In genomic region chr11:48029686-48030279, GRCh38 we compare ENCODE assay signal across 15 cellular contexts. TPM values are rescaled to one million over a fixed set of nuclear protein-coding genes. Genes with fewer than 3 reads are reported as not detected.
DNase-seq lines count a peak whose midpoint lies in the region; ATAC-seq and TF ChIP-seq lines count a peak whose summit lies in the region.
"Had no signal": no experiment of that assay in that cellular context is flagged by ENCODE, and none has a peak within 500 bp of the region (broad histone marks: within the 10 kb centered on the region; RNA-seq: fewer than 3 reads in every experiment).

No MANE protein-coding gene starts in this region.

- peak overlapping the region in 2 of 10 experiments; percentile 18 to 31; a peak in 3 of 20 replicates for H3K4me3 ChIP-seq in BLaER1 treated with 17β-estradiol and CSF1 and Interleukin-3, amounts not matched to agents 10 nM and 100 nM
- H3K4me3 ChIP-seq in HAP-1, result no peak overlapping the region
- H3K4me3 ChIP-seq: suprapubic skin had no signal

- H3K36me3 ChIP-seq in BLaER1 treated with 17β-estradiol and CSF1 and Interleukin-3, amounts not matched to agents 10 nM and 100 nM, result peaks cover 0 to 69% (median 3%) of the 10 kb centered on the region in 11 experiments; a peak in 10 of 22 replicates
- no peaks in the 10 kb centered on the region for H3K36me3 ChIP-seq in HAP-1 (replicated peaks)
- H3K36me3 ChIP-seq: heart left ventricle, suprapubic skin had no signal

- H3K9me3 Mint-ChIP-seq in activated CD8-positive, alpha-beta T cell treated with anti-CD3 and anti-CD28 coated beads for 36 hours, result no peaks in the 10 kb centered on the region
- no peaks in the 10 kb centered on the region for H3K9me3 Mint-ChIP-seq in naive thymus-derived CD8-positive, alpha-beta T cell
- H3K9me3 Mint-ChIP-seq in WTC11, result no peaks in the 10 kb centered on the region

- H3K27ac ChIP-seq in BLaER1 treated with 17β-estradiol and CSF1 and Interleukin-3, amounts not matched to agents 10 nM and 100 nM, result peak overlapping the region in 6 of 11 experiments; percentile 9 to 85 (median 80); a peak in 11 of 22 replicates
- H3K27ac ChIP-seq: parathyroid adenoma, RWPE1 had no signal

- peak overlapping the region; percentile 26 for H3K27ac Mint-ChIP-seq in activated CD8-positive, alpha-beta T cell treated with anti-CD3 and anti-CD28 coated beads for 36 hours
- H3K27ac Mint-ChIP-seq in naive thymus-derived CD8-positive, alpha-beta T cell, result peak overlapping the region in 8 of 10 donors; percentile 12 to 93 (median 57)
- no peak overlapping the region for H3K27ac Mint-ChIP-seq in WTC11

- peak overlapping the region in 7 of 11 experiments; percentile 11 to 99 (median 94); a peak in 13 of 22 replicates for H3K4me2 ChIP-seq in BLaER1 treated with 17β-estradiol and CSF1 and Interleukin-3, amounts not matched to agents 10 nM and 100 nM

- H3K27me3 ChIP-seq in BLaER1 treated with 17β-estradiol and CSF1 and Interleukin-3, amounts not matched to agents 10 nM and 100 nM, result no peaks in the 10 kb centered on the region
- H3K27me3 ChIP-seq in HAP-1 (ENCODE audit: low read depth), result no peaks in the 10 kb centered on the region
- H3K27me3 ChIP-seq: heart left ventricle, suprapubic skin had no signal

- H4K20me1 ChIP-seq in BLaER1 treated with 17β-estradiol and CSF1 and Interleukin-3, amounts not matched to agents 10 nM and 100 nM, result peaks cover 0 to 98% (median 51%) of the 10 kb centered on the region in 11 experiments; a peak in 17 of 22 replicates

- H3K4me1 ChIP-seq in BLaER1 treated with 17β-estradiol and CSF1 and Interleukin-3, amounts not matched to agents 10 nM and 100 nM, result peaks cover 26 to 100% (median 68%) of the 10 kb centered on the region in 10 experiments
- peaks cover 39% of the 10 kb centered on the region for H3K4me1 ChIP-seq in HAP-1
- H3K4me1 ChIP-seq: parathyroid adenoma had no signal

- H3K27me3 Mint-ChIP-seq in activated CD8-positive, alpha-beta T cell treated with anti-CD3 and anti-CD28 coated beads for 36 hours, result no peaks in the 10 kb centered on the region
- H3K27me3 Mint-ChIP-seq in naive thymus-derived CD8-positive, alpha-beta T cell, result no peaks in the 10 kb centered on the region
- H3K27me3 Mint-ChIP-seq in WTC11 (ENCODE audit: low read depth), result no peaks in the 10 kb centered on the region

- no peak for ATAC-seq in activated CD8-positive, alpha-beta T cell treated with anti-CD3 and anti-CD28 coated beads for 36 hours
- ATAC-seq in naive thymus-derived CD8-positive, alpha-beta T cell, result no peak
- ATAC-seq in WTC11, result no peak

- no peak for TF ChIP-seq CTCF in activated CD8-positive, alpha-beta T cell treated with anti-CD3 and anti-CD28 coated beads for 36 hours (IDR thresholded peaks at IDR 0.05)
- no peak for TF ChIP-seq CTCF in WTC11 (IDR thresholded peaks at IDR 0.05)

- CTCF ChIA-PET in activated CD8-positive, alpha-beta T cell treated with anti-CD3 and anti-CD28 coated beads for 36 hours (lab: Charles Lee), result interaction anchor here (1.2 to 1.4 kb wide), 2 partner anchors 12 to 95 kb away, joined by 3 to 4 read pairs; no protein-coding TSS in a partner anchor
- CTCF ChIA-PET in WTC11 (lab: Charles Lee), result no interaction called here

- peaks cover 10% of the 10 kb centered on the region for H3K36me3 Mint-ChIP-seq in activated CD8-positive, alpha-beta T cell treated with anti-CD3 and anti-CD28 coated beads for 36 hours (ENCODE audit: low read depth)
- H3K36me3 Mint-ChIP-seq in naive thymus-derived CD8-positive, alpha-beta T cell, result no peaks in the 10 kb centered on the region
- H3K36me3 Mint-ChIP-seq in WTC11, result no peaks in the 10 kb centered on the region

- peaks cover 61% of the 10 kb centered on the region for H3K4me1 Mint-ChIP-seq in activated CD8-positive, alpha-beta T cell treated with anti-CD3 and anti-CD28 coated beads for 36 hours (ENCODE audit: low read depth)
- peaks cover 35 to 76% (median 54%) of the 10 kb centered on the region in 4 donors for H3K4me1 Mint-ChIP-seq in naive thymus-derived CD8-positive, alpha-beta T cell
- peaks cover 37% of the 10 kb centered on the region for H3K4me1 Mint-ChIP-seq in WTC11

- POLR2A ChIA-PET in activated CD8-positive, alpha-beta T cell treated with anti-CD3 and anti-CD28 coated beads for 36 hours (lab: Charles Lee), result interaction anchor here (1.5 kb wide), 1 partner anchor 13 kb away, joined by 3 read pairs; no protein-coding TSS in a partner anchor
- POLR2A ChIA-PET in naive thymus-derived CD8-positive, alpha-beta T cell (lab: Charles Lee), result interaction anchor here (1.0 kb wide), 1 partner anchor 50 kb away, joined by 3 read pairs; no protein-coding TSS in a partner anchor
- POLR2A ChIA-PET in WTC11 (lab: Charles Lee), result no interaction called here

- H3K9me3 ChIP-seq in BLaER1 treated with 17β-estradiol and CSF1 and Interleukin-3, amounts not matched to agents 10 nM and 100 nM (replicated peaks in 1 of 11), result no peaks in the 10 kb centered on the region
- no peaks in the 10 kb centered on the region for H3K9me3 ChIP-seq in HAP-1
- H3K9me3 ChIP-seq: heart left ventricle, suprapubic skin had no signal

- peak; percentile 69 to 95 for DNase-seq in HAP-1 (ENCODE audit: low spot score in 2 of 2)
- no peak for DNase-seq in activated CD8-positive, alpha-beta T cell treated with anti-CD3 and anti-CD28 coated beads for 36 hours
- DNase-seq in naive thymus-derived CD8-positive, alpha-beta T cell, result no peak
- no peak for DNase-seq in NK-92 (lab: John Stamatoyannopoulos, UW; ENCODE audit: unreplicated experiment)
- DNase-seq in NCI-H1436 (lab: John Stamatoyannopoulos, UW), result no peak
- DNase-seq in NOMO-1 treated with dmso at 0.1 percent for 144 hours (lab: John Stamatoyannopoulos, UW; ENCODE audit: unreplicated experiment), result no peak
- DNase-seq in WTC11 (ENCODE audit: low spot score), result no peak
- DNase-seq: heart left ventricle, kidney, NCI-H2081, NCI-H69 had no signal

- intact Hi-C loops in activated CD8-positive, alpha-beta T cell treated with anti-CD3 and anti-CD28 coated beads for 36 hours (cut with micrococcal nuclease), result no loop called here

- in situ Hi-C loops in HAP-1 (cut with MboI; ENCODE audit: low sequenced_read_pairs), result no loop called here

- peak overlapping the region in 4 of 11 experiments; percentile 33 to 72 (median 56); a peak in 4 of 22 replicates for H3K9ac ChIP-seq in BLaER1 treated with 17β-estradiol and CSF1 and Interleukin-3, amounts not matched to agents 10 nM and 100 nM
- H3K9ac ChIP-seq: parathyroid adenoma had no signal

- H3K4me3 Mint-ChIP-seq in activated CD8-positive, alpha-beta T cell treated with anti-CD3 and anti-CD28 coated beads for 36 hours, result no peak overlapping the region
- H3K4me3 Mint-ChIP-seq in naive thymus-derived CD8-positive, alpha-beta T cell, result no peak overlapping the region
- no peak overlapping the region for H3K4me3 Mint-ChIP-seq in WTC11

TF ChIP-seq in WTC11, 78 proteins besides CTCF, POLR2A, EP300 and RAD21 (continues in another document):
- no peak for TF ChIP-seq CREB1 (CRISPR knock-in tag; IDR thresholded peaks at IDR 0.05)
- TF ChIP-seq ZBTB21 (CRISPR knock-in tag; IDR thresholded peaks at IDR 0.05; ENCODE audit: borderline replicate concordance), result no peak
- TF ChIP-seq JAZF1 (CRISPR knock-in tag; IDR thresholded peaks at IDR 0.05), result no peak
- TF ChIP-seq TEAD1 (CRISPR knock-in tag; IDR thresholded peaks at IDR 0.05), result no peak
- TF ChIP-seq ATF1 (CRISPR knock-in tag; IDR thresholded peaks at IDR 0.05), result no peak
- TF ChIP-seq RORB (CRISPR knock-in tag; IDR thresholded peaks at IDR 0.05), result no peak
- no peak for TF ChIP-seq MLX (CRISPR knock-in tag; IDR thresholded peaks at IDR 0.05)
- TF ChIP-seq FOXP1 (CRISPR knock-in tag; IDR thresholded peaks at IDR 0.05; ENCODE audit: borderline replicate concordance), result no peak
- no peak for TF ChIP-seq ESRRA (CRISPR knock-in tag; IDR thresholded peaks at IDR 0.05; ENCODE audit: borderline replicate concordance)
- TF ChIP-seq ZNF219 (CRISPR knock-in tag; IDR thresholded peaks at IDR 0.05; ENCODE audit: borderline replicate concordance), result no peak
- no peak for TF ChIP-seq ZSCAN18 (CRISPR knock-in tag; IDR thresholded peaks at IDR 0.05)

RNA-seq across cellular contexts. Expression of gene PTPRJ, which starts 49.4 kb away (rescaled TPM):
- 10 to 100 TPM; 21.5 to 23.4 TPM for total RNA-seq in activated CD8-positive, alpha-beta T cell treated with anti-CD3 and anti-CD28 coated beads for 36 hours
- total RNA-seq in naive thymus-derived CD8-positive, alpha-beta T cell, result 10 to 100 TPM; 21.7 to 23.7 TPM
- polyA plus RNA-seq in naive thymus-derived CD8-positive, alpha-beta T cell, result 10 to 100 TPM in 1 of 3 donors, 1 to 10 TPM in 2; 4.3 to 10.2 (median 5.3) TPM
- total RNA-seq in WTC11 (2021), result 17.1 to 19.5 TPM (median 17.9 TPM) in 3 replicates

Comparison
In these comparisons a context has a peak if more than half of its experiments do, and no peak if none do; other contexts are left out.
1. DNase-seq: peak in HAP-1 (2 of 2); none in activated CD8-positive, alpha-beta T cell treated with anti-CD3 and anti-CD28 coated beads for 36 hours (single experiment), naive thymus-derived CD8-positive, alpha-beta T cell (0 of 10), NK-92 (single experiment), NCI-H1436 (single experiment), NOMO-1 treated with dmso at 0.1 percent for 144 hours (single experiment) and WTC11 (single experiment).